In genomic region chr1:147073062-147073432, GRCh38 we compare ENCODE assay signal across 11 cellular contexts.
A peak's percentile ranks its signal among the peaks of the same experiment; 100 is the strongest.
DNase-seq lines count a peak whose midpoint lies in the region; ATAC-seq and TF ChIP-seq lines count a peak whose summit lies in the region.
"Had no signal": no experiment of that assay in that cellular context is flagged by ENCODE, and none has a peak within 500 bp of the region (broad histone marks: within the 10 kb centered on the region; RNA-seq: fewer than 3 reads in every experiment).

No MANE protein-coding gene starts in this region.

- H3K36me3 ChIP-seq in GM06990 (ENCODE audit: control insufficient read depth, insufficient read depth, low read length), result no peaks in the 10 kb centered on the region
- H3K36me3 ChIP-seq in RWPE2 (ENCODE audit: low read depth), result no peaks in the 10 kb centered on the region
- no peaks in the 10 kb centered on the region for H3K36me3 ChIP-seq in psoas muscle (ENCODE audit: insufficient read depth in 1 of 2, low read depth in 1 of 2)
- H3K36me3 ChIP-seq: colonic mucosa had no signal

- intact Hi-C loops in psoas muscle (cut with DNase I), result no loop called here

- peak overlapping the region; percentile 25; the same call in 1 of the 2 replicates for H3K4me3 ChIP-seq in GM06990 (replicated peaks; ENCODE audit: low read depth, low read length)
- no peak overlapping the region for H3K4me3 ChIP-seq in RWPE2 (ENCODE audit: severe bottlenecking)
- H3K4me3 ChIP-seq in fibroblast of villous mesenchyme (ENCODE audit: low read depth, low read length), result peak overlapping the region; percentile 23
- peak overlapping the region; percentile 38 for H3K4me3 ChIP-seq in psoas muscle

- H3K9me3 ChIP-seq in RWPE2 (ENCODE audit: severe bottlenecking) (no peaks in the 10 kb centered on the region), psoas muscle (no peaks in the 10 kb centered on the region)
- H3K9me3 ChIP-seq: colonic mucosa had no signal

- 7 to 10% (median 7%) methylated on average over 21 of the region's 21 CpGs for WGBS in psoas muscle, 3 donors

- no peak for TF ChIP-seq CTCF in GM06990 (IDR thresholded peaks at IDR 0.05; ENCODE audit: insufficient read depth, low read length, poor library complexity, severe bottlenecking)
- no peak for TF ChIP-seq CTCF in RWPE2 (IDR thresholded peaks at IDR 0.05; ENCODE audit: poor library complexity, severe bottlenecking)
- TF ChIP-seq CTCF in fibroblast of villous mesenchyme (IDR thresholded peaks at IDR 0.05; ENCODE audit: insufficient read depth, low read depth, low read length), result no peak
- TF ChIP-seq CTCF in psoas muscle (IDR thresholded peaks at IDR 0.05), result no peak

- ATAC-seq in RWPE2 (ENCODE audit: low read depth), result 0 out of 3 replicates have a peak, but pooled peaks have one; percentile 12
- ATAC-seq in psoas muscle, result no peak

- H3K27me3 ChIP-seq in GM06990 (replicated peaks; ENCODE audit: control insufficient read depth, insufficient read depth, low read length) (peaks cover 5% of the 10 kb centered on the region), RWPE2 (ENCODE audit: insufficient read depth, poor library complexity, severe bottlenecking) (peaks cover 20% of the 10 kb centered on the region), psoas muscle (ENCODE audit: insufficient read depth in 3 of 3, low read length in 2 of 3) (peaks cover 5 to 77% (median 26%) of the 10 kb centered on the region in 3 donors)

- no peak overlapping the region for H3K27ac ChIP-seq in RWPE2 (ENCODE audit: poor library complexity, severe bottlenecking)
- H3K27ac ChIP-seq in psoas muscle, result no peak overlapping the region
- H3K27ac ChIP-seq: colonic mucosa, VCaP had no signal

- H3K4me1 ChIP-seq in RWPE2 (ENCODE audit: insufficient read depth, poor library complexity, severe bottlenecking) (no peaks in the 10 kb centered on the region), psoas muscle (no peaks in the 10 kb centered on the region)
- H3K4me1 ChIP-seq: colonic mucosa had no signal

- DNase-seq in GM06990 (ENCODE audit: extremely low read depth, insufficient read length), result no peak
- no peak for DNase-seq in RWPE2 (ENCODE audit: low spot score)
- no peak for DNase-seq in fibroblast of villous mesenchyme (ENCODE audit: low read depth)
- DNase-seq in psoas muscle, result no peak
- no peak for DNase-seq in islet precursor cell
- DNase-seq in UCSD-AML1 (lab: John Stamatoyannopoulos, UW; ENCODE audit: unreplicated experiment), result no peak
- DNase-seq in DMS53 treated with DMSO at 0.1 percent for 48 hours (lab: John Stamatoyannopoulos, UW; ENCODE audit: unreplicated experiment), result no peak
- no peak for DNase-seq in NCI-H526 treated with DMSO at 0.1 percent for 48 hours (lab: John Stamatoyannopoulos, UW)
- DNase-seq: colonic mucosa, NCI-H2171 had no signal
